ENCODE assay signal across 10 cellular contexts in the genomic region with DNA sequence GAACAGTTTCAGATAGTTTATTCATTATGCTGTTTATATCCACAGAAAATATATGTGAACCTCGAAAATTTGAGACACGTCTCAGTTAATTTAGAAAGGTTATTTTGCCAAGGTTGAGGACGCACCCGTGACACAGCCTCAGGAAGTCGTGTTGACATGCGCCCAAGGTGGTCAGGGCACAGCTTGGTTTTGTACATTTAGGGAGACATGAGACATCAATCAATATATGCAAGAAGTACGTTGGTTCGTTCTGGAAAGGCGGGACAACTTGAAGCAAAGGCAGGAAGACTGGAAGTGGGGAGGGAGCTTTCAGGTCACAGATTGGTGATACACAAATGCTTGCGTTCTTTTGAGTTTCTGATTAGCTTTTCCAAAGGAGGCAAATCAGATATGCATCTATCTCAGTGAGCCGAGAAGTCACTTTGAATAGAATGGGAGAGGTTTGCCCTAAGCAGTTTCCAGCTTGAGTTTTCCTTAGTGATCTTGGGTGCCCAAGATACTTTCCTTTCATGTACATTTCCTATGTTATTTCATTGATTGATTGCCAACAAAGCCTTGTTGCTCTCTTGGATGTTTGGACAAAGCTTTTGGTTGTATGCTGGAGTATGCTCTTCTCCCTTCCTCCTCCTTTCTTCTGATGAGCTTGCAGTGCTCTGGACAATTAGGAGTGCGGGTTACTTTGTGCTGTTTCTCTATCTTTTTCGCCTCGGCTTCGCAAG. TPM values are rescaled to one million over a fixed set of nuclear protein-coding genes. Genes with fewer than 3 reads are reported as not detected.
DNase-seq lines count a peak whose midpoint lies in the region; ATAC-seq and TF ChIP-seq lines count a peak whose summit lies in the region.
"Had no signal": no experiment of that assay in that cellular context is flagged by ENCODE, and none has a peak within 500 bp of the region (broad histone marks: within the 10 kb centered on the region; RNA-seq: fewer than 3 reads in every experiment).

No MANE protein-coding gene starts in this region.

- H3K36me3 Mint-ChIP-seq in activated naive CD8-positive, alpha-beta T cell, result peaks cover 2% of the 10 kb centered on the region
- peaks cover 17% of the 10 kb centered on the region for H3K36me3 Mint-ChIP-seq in activated naive CD8-positive, alpha-beta T cell treated with anti-CD3 and anti-CD28 coated beads for 36 hours
- no peaks in the 10 kb centered on the region for H3K36me3 Mint-ChIP-seq in T-helper 17 cell (ENCODE audit: low read depth)

- no peaks in the 10 kb centered on the region for H3K27me3 ChIP-seq in foreskin keratinocyte
- H3K27me3 ChIP-seq in suprapubic skin, result no peaks in the 10 kb centered on the region

- H3K4me3 ChIP-seq in suprapubic skin, result peak overlapping the region; percentile 14

- no peak for TF ChIP-seq CTCF in foreskin keratinocyte (conservative IDR thresholded peaks at IDR 0.05)
- no peak for TF ChIP-seq CTCF in suprapubic skin (IDR thresholded peaks at IDR 0.05)

- TF ChIP-seq POLR2A in suprapubic skin (IDR thresholded peaks at IDR 0.05), result no peak

- ATAC-seq in T-helper 17 cell (no peak), foreskin keratinocyte (no peak)

- no peak for TF ChIP-seq EP300 in suprapubic skin (IDR thresholded peaks at IDR 0.05)

- H3K27ac ChIP-seq in foreskin keratinocyte (peak overlapping the region; percentile 34), suprapubic skin (peak overlapping the region; percentile 9)

- H3K9me3 Mint-ChIP-seq in activated naive CD8-positive, alpha-beta T cell (ENCODE audit: low read depth), result no peaks in the 10 kb centered on the region
- H3K9me3 Mint-ChIP-seq in activated naive CD8-positive, alpha-beta T cell treated with anti-CD3 and anti-CD28 coated beads for 36 hours, result no peaks in the 10 kb centered on the region

- WGBS in suprapubic skin, result 51% methylated on average over 15 of the region's 15 CpGs

- peaks cover 20% of the 10 kb centered on the region for H3K4me1 ChIP-seq in foreskin keratinocyte
- peaks cover 44% of the 10 kb centered on the region for H3K4me1 ChIP-seq in suprapubic skin

- no peak for DNase-seq in activated naive CD8-positive, alpha-beta T cell treated with anti-CD3 and anti-CD28 coated beads for 36 hours
- no peak for DNase-seq in T-helper 17 cell
- DNase-seq in foreskin keratinocyte, result peak in 1 of 2 donors; percentile 29
- no peak for DNase-seq in suprapubic skin (ENCODE audit: low spot score in 2 of 2)
- no peak for DNase-seq in RKO (ENCODE audit: low spot score)
- no peak for DNase-seq in activated effector memory CD4-positive, alpha-beta T cell treated with anti-CD3 and anti-CD28 coated beads, Interleukin-2, amount 50 U/mL, for 16 hours
- DNase-seq in NCI-H226, result no peak
- DNase-seq: activated gamma-delta T cell treated with Interleukin-2 at 50 U/mL for 16 hours, NCI-H1930 had no signal

- peak overlapping the region; percentile 27 for H3K4me3 Mint-ChIP-seq in activated naive CD8-positive, alpha-beta T cell
- no peak overlapping the region for H3K4me3 Mint-ChIP-seq in activated naive CD8-positive, alpha-beta T cell treated with anti-CD3 and anti-CD28 coated beads for 36 hours
- H3K4me3 Mint-ChIP-seq in T-helper 17 cell, result peak overlapping the region; percentile 56

- peaks cover 51% of the 10 kb centered on the region for H3K4me1 Mint-ChIP-seq in activated naive CD8-positive, alpha-beta T cell (ENCODE audit: low read depth)
- H3K4me1 Mint-ChIP-seq in activated naive CD8-positive, alpha-beta T cell treated with anti-CD3 and anti-CD28 coated beads for 36 hours, result peaks cover 33% of the 10 kb centered on the region
- peaks cover 33% of the 10 kb centered on the region for H3K4me1 Mint-ChIP-seq in T-helper 17 cell

- H3K36me3 ChIP-seq in suprapubic skin, result peaks cover 26% of the 10 kb centered on the region

- H3K9me3 ChIP-seq in T-helper 17 cell (ENCODE audit: control insufficient read depth, low read length, poor library complexity, severe bottlenecking), result no peaks in the 10 kb centered on the region
- H3K9me3 ChIP-seq in suprapubic skin, result no peaks in the 10 kb centered on the region

- H3K27ac Mint-ChIP-seq in activated naive CD8-positive, alpha-beta T cell, result no peak overlapping the region
- H3K27ac Mint-ChIP-seq in activated naive CD8-positive, alpha-beta T cell treated with anti-CD3 and anti-CD28 coated beads for 36 hours, result no peak overlapping the region
- peak overlapping the region; percentile 24 for H3K27ac Mint-ChIP-seq in T-helper 17 cell

- no peaks in the 10 kb centered on the region for H3K27me3 Mint-ChIP-seq in activated naive CD8-positive, alpha-beta T cell
- H3K27me3 Mint-ChIP-seq in activated naive CD8-positive, alpha-beta T cell treated with anti-CD3 and anti-CD28 coated beads for 36 hours, result no peaks in the 10 kb centered on the region
- H3K27me3 Mint-ChIP-seq in T-helper 17 cell, result no peaks in the 10 kb centered on the region

RNA-seq across cellular contexts. Expression of a gene that starts 3.2 kb away (rescaled TPM):
- total RNA-seq in activated naive CD8-positive, alpha-beta T cell treated with anti-CD3 and anti-CD28 coated beads for 36 hours, result 10 to 100 TPM in 1 of 2 experiments, 1 to 10 TPM in 1; 9.2 to 10.2 TPM
- total RNA-seq in T-helper 17 cell (1 to 10 TPM; 3.3 to 4.3 TPM), foreskin keratinocyte (10.1 and 15.0 TPM in 2 replicates), suprapubic skin (1 to 10 TPM; 5.2 to 9.3 (median 6.5) TPM)
- 4.8 and 8.7 TPM in 2 replicates for polyA plus RNA-seq in foreskin keratinocyte

RNA-seq across cellular contexts. Expression of a gene that starts 47.1 kb away (rescaled TPM):
- total RNA-seq in activated naive CD8-positive, alpha-beta T cell treated with anti-CD3 and anti-CD28 coated beads for 36 hours, result under 1 TPM in 1 of 2 experiments, not detected in 1; 0.14 TPM
- total RNA-seq in T-helper 17 cell (not detected), foreskin keratinocyte (0.37 and 0.53 TPM in 2 replicates), suprapubic skin (under 1 TPM in 1 of 4 donors, not detected in 3; 0.32 TPM)
- polyA plus RNA-seq in foreskin keratinocyte, result 0.06 and 0.08 TPM in 2 replicates
